8 cellular contexts compared by ENCODE assay signal in the genomic region with DNA sequence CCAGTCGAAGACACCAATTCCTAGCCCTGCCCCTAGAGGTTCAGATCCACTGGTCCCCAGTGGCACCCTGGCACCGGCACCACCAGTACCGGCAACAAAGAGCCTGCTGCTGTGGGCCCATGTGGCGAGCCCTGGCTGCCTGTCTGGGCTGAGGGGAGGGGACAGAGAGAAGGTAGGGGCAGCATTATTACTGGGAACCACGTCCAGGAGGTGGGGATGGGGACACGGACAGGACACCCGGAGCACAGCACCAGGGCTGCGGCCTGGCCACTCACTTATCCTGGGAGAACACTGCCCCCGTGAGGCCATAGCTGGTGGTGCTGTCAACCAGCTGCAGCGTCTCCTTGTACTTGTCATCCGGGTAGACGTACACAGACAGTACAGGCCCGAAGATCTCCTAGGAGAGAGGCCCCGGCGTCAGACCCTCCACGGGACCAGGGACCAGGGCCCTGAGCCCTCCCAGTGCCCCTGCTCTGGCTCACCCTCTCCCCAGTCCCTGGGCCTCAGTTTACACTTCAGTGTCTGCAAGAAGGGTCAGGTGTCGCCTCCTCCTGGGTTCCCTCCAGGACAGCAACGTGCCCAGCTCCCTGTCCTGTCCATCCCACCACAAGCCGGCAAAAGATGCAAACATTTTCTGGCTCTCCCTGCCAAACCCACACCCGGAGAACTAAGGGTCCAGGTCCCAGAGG. TPM values are rescaled to one million over a fixed set of nuclear protein-coding genes. Genes with fewer than 3 reads are reported as not detected.
A peak's percentile ranks its signal among the peaks of the same experiment; 100 is the strongest.
DNase-seq lines count a peak whose midpoint lies in the region; ATAC-seq, FAIRE-seq and TF ChIP-seq lines count a peak whose summit lies in the region.

No MANE protein-coding gene starts in this region.

- H3K27me3 Mint-ChIP-seq in activated CD4-positive, alpha-beta T cell treated with anti-CD3 and anti-CD28 coated beads for 36 hours, result no peaks in the 10 kb centered on the region

- no peaks in the 10 kb centered on the region for H3K4me1 Mint-ChIP-seq in activated CD4-positive, alpha-beta T cell treated with anti-CD3 and anti-CD28 coated beads for 36 hours

- CTCF ChIA-PET in activated CD4-positive, alpha-beta T cell treated with anti-CD3 and anti-CD28 coated beads for 36 hours (lab: Charles Lee), result interaction anchor here (0.6 to 2.5 kb wide), 15 partner anchors 9 to 555 kb away, joined by 3 to 16 read pairs (median 3); no protein-coding TSS in a partner anchor

- peak; percentile 81 for ATAC-seq in activated CD4-positive, alpha-beta T cell treated with anti-CD3 and anti-CD28 coated beads for 36 hours
- peak; percentile 75 for ATAC-seq in left lobe of liver

- no peak overlapping the region for H3K4me3 Mint-ChIP-seq in activated CD4-positive, alpha-beta T cell treated with anti-CD3 and anti-CD28 coated beads for 36 hours

- H3K36me3 Mint-ChIP-seq in activated CD4-positive, alpha-beta T cell treated with anti-CD3 and anti-CD28 coated beads for 36 hours (ENCODE audit: low read depth), result no peaks in the 10 kb centered on the region

- POLR2A ChIA-PET in activated CD4-positive, alpha-beta T cell treated with anti-CD3 and anti-CD28 coated beads for 36 hours (lab: Charles Lee), result interaction anchor here (0.7 kb wide), 1 partner anchor 563 kb away, joined by 3 read pairs; no protein-coding TSS in a partner anchor

- H3K27ac Mint-ChIP-seq in activated CD4-positive, alpha-beta T cell treated with anti-CD3 and anti-CD28 coated beads for 36 hours, result no peak overlapping the region

- peak; percentile 91 for DNase-seq in GM12892 (ENCODE audit: insufficient read length)
- peak; percentile 56 for DNase-seq in NCI-H345 (lab: John Stamatoyannopoulos, UW)
- peak; percentile 88 for DNase-seq in activated CD4-positive, alpha-beta T cell treated with anti-CD3 and anti-CD28 coated beads for 36 hours
- peak; percentile 70 for DNase-seq in cerebellum (ENCODE audit: low spot score)
- peak; percentile 76 for DNase-seq in left lobe of liver (ENCODE audit: low spot score)
- peak; percentile 44 for DNase-seq in stimulated activated CD4-positive, alpha-beta T cell treated with anti-CD3 and anti-CD28 coated beads, Interleukin-2, amount 100 ng/mL, for 4 hours (ENCODE audit: low read depth)
- no peak for DNase-seq in GF-D8 (lab: John Stamatoyannopoulos, UW)

- no peak for TF ChIP-seq POLR2A in GM12892 (IDR thresholded peaks at IDR 0.05; ENCODE audit: low read depth, low read length)

- H3K9me3 Mint-ChIP-seq in activated CD4-positive, alpha-beta T cell treated with anti-CD3 and anti-CD28 coated beads for 36 hours (ENCODE audit: low read depth), result no peaks in the 10 kb centered on the region

- TF ChIP-seq CTCF in 22Rv1 (IDR thresholded peaks at IDR 0.05), result peak; percentile 88

- intact Hi-C loops in activated CD4-positive, alpha-beta T cell treated with anti-CD3 and anti-CD28 coated beads for 36 hours (cut with DNase I, micrococcal nuclease), result loop anchor here (1.0 to 5.0 kb wide), 2 partner anchors 278 kb away; no protein-coding TSS in a partner anchor

- H3K27ac ChIP-seq in 22Rv1, result no peak overlapping the region

- peak; percentile 94 for FAIRE-seq in GM12892 (lab: Jason Lieb, UNC)

RNA-seq across cellular contexts. Expression of a gene that starts 15.8 kb away (rescaled TPM):
- polyA plus RNA-seq in GM12892 (2012; ENCODE audit: missing spikeins), result not detected
- not detected for total RNA-seq in activated CD4-positive, alpha-beta T cell treated with anti-CD3 and anti-CD28 coated beads for 36 hours
- total RNA-seq in cerebellum (not detected), left lobe of liver (not detected)

RNA-seq across cellular contexts. Expression of a gene that starts 27.1 kb away (rescaled TPM):
- polyA plus RNA-seq in GM12892 (2012; ENCODE audit: missing spikeins), result 2.8 TPM
- 1 to 10 TPM; 4.4 to 5.8 TPM for total RNA-seq in activated CD4-positive, alpha-beta T cell treated with anti-CD3 and anti-CD28 coated beads for 36 hours
- total RNA-seq in cerebellum (6.6 TPM), left lobe of liver (359 TPM)

Comparison
In these comparisons a context has a peak if more than half of its experiments do, and no peak if none do; other contexts are left out.
1. RNA of a gene that starts 27.1 kb away (total RNA-seq): 359 TPM in left lobe of liver (single experiment); 6.6 TPM in cerebellum (single experiment) and 4.4 to 5.8 TPM in activated CD4-positive, alpha-beta T cell treated with anti-CD3 and anti-CD28 coated beads for 36 hours; every median in the first group is over 10 times any median in the second.